ENCODE assay signal across 1 cellular context in the genomic region with DNA sequence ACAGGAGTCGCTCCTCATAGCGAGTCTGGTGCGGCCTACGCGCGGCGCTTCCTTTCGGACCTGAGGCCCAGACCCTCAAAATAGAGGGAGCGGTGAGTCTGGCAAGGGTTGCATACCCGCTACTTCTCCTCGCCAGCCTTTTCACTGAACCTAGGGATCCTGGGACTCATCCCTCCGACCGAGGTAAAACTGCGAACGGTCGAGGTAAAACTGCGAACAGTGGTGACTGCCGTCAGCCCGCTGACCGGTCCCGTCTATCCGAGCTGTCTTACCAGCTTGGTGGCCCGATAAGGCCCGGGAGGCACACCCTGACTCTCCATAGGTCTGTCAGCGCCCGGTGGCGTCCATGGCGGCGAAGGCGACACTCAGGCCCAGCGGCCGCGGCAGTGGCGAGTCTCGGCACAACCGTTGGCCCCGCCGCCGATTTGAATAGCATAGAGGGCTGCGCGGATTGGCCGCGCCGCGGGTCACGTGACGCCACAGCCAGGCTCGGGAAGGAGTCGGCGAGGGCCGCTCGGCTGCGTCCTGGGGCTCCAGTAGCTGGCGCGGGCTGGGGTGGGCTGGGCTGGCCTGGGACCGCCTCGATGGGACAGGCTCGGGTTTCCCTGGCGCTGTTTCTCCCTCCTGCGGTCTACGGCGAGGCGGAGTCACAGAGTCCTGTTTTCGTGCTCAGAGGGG.
TF ChIP-seq lines count a peak whose summit lies in the region.

A gene with protein sequence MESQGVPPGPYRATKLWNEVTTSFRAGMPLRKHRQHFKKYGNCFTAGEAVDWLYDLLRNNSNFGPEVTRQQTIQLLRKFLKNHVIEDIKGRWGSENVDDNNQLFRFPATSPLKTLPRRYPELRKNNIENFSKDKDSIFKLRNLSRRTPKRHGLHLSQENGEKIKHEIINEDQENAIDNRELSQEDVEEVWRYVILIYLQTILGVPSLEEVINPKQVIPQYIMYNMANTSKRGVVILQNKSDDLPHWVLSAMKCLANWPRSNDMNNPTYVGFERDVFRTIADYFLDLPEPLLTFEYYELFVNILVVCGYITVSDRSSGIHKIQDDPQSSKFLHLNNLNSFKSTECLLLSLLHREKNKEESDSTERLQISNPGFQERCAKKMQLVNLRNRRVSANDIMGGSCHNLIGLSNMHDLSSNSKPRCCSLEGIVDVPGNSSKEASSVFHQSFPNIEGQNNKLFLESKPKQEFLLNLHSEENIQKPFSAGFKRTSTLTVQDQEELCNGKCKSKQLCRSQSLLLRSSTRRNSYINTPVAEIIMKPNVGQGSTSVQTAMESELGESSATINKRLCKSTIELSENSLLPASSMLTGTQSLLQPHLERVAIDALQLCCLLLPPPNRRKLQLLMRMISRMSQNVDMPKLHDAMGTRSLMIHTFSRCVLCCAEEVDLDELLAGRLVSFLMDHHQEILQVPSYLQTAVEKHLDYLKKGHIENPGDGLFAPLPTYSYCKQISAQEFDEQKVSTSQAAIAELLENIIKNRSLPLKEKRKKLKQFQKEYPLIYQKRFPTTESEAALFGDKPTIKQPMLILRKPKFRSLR (minus strand): TSS at position 403 of the 678 bp plus-strand sequence. CDS start 83 bp downstream, at position 320.

TF ChIP-seq in K562, 482 proteins besides CTCF, POLR2A, EP300 and RAD21 (continued from another document):
- TF ChIP-seq, protein P1, sequence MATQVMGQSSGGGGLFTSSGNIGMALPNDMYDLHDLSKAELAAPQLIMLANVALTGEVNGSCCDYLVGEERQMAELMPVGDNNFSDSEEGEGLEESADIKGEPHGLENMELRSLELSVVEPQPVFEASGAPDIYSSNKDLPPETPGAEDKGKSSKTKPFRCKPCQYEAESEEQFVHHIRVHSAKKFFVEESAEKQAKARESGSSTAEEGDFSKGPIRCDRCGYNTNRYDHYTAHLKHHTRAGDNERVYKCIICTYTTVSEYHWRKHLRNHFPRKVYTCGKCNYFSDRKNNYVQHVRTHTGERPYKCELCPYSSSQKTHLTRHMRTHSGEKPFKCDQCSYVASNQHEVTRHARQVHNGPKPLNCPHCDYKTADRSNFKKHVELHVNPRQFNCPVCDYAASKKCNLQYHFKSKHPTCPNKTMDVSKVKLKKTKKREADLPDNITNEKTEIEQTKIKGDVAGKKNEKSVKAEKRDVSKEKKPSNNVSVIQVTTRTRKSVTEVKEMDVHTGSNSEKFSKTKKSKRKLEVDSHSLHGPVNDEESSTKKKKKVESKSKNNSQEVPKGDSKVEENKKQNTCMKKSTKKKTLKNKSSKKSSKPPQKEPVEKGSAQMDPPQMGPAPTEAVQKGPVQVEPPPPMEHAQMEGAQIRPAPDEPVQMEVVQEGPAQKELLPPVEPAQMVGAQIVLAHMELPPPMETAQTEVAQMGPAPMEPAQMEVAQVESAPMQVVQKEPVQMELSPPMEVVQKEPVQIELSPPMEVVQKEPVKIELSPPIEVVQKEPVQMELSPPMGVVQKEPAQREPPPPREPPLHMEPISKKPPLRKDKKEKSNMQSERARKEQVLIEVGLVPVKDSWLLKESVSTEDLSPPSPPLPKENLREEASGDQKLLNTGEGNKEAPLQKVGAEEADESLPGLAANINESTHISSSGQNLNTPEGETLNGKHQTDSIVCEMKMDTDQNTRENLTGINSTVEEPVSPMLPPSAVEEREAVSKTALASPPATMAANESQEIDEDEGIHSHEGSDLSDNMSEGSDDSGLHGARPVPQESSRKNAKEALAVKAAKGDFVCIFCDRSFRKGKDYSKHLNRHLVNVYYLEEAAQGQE (CRISPR knock-in tag; IDR thresholded peaks at IDR 0.05; ENCODE audit: low read depth) = no peak
- TF ChIP-seq ZBTB1 (CRISPR knock-in tag; IDR thresholded peaks at IDR 0.05; ENCODE audit: borderline replicate concordance, low read depth) (peak; percentile 88), CCNT2 (IDR thresholded peaks at IDR 0.05; ENCODE audit: borderline replicate concordance, extremely low read depth, insufficient read length, low read depth, low read length) (peak; percentile 82), ZNF23 (CRISPR knock-in tag; IDR thresholded peaks at IDR 0.05) (no peak), GTF2F1 (IDR thresholded peaks at IDR 0.05; ENCODE audit: low read depth, low read length) (peak; percentile 65; the same call in 1 of the 2 replicates), RBM25 (IDR thresholded peaks at IDR 0.05; ENCODE audit: low read depth, low read length, severe bottlenecking) (peak; percentile 89), MYC (IDR thresholded peaks at IDR 0.05; ENCODE audit: low read depth, low read length) (peak; percentile 56; the same call in 1 of the 2 replicates), MYC (CRISPR knock-in tag; IDR thresholded peaks at IDR 0.05; ENCODE audit: borderline replicate concordance, low read depth) (peak; percentile 66; the same call in 1 of the 2 replicates), ZNF24 (IDR thresholded peaks at IDR 0.05) (no peak), TSC22D4 (tag; IDR thresholded peaks at IDR 0.05) (no peak), PYGO2 (tag; IDR thresholded peaks at IDR 0.05) (no peak), LCOR (CRISPR knock-in tag; IDR thresholded peaks at IDR 0.05) (peak; percentile 94), CBX5 (IDR thresholded peaks at IDR 0.05; ENCODE audit: borderline replicate concordance, low read depth) (0 out of 2 replicates have a peak, but pooled peaks have one; percentile 19), PRPF4 (IDR thresholded peaks at IDR 0.05; ENCODE audit: insufficient read depth, low read depth, low read length, poor library complexity, severe bottlenecking) (no peak), NFRKB (IDR thresholded peaks at IDR 0.05; ENCODE audit: low read depth) (peak; percentile 74), SUPT5H (IDR thresholded peaks at IDR 0.05) (peak; percentile 80), TRIM28 (IDR thresholded peaks at IDR 0.05) (no peak), NR1H2 (CRISPR knock-in tag; IDR thresholded peaks at IDR 0.05) (0 out of 2 replicates have a peak, but pooled peaks have one; percentile 42), NCOA2 (IDR thresholded peaks at IDR 0.05; ENCODE audit: partially characterized antibody in 2 of 2) (no peak), EP400 (IDR thresholded peaks at IDR 0.05) (peak; percentile 96), TCF3 (CRISPR knock-in tag; IDR thresholded peaks at IDR 0.05) (peak; percentile 44; the same call in 1 of the 2 replicates), POLR2AphosphoS5 (IDR thresholded peaks at IDR 0.05; ENCODE audit: control insufficient read depth, insufficient read depth, low read depth, low read length) (no peak)
- TF ChIP-seq, protein P2, sequence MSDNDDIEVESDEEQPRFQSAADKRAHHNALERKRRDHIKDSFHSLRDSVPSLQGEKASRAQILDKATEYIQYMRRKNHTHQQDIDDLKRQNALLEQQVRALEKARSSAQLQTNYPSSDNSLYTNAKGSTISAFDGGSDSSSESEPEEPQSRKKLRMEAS (CRISPR knock-in tag; IDR thresholded peaks at IDR 0.05) = 0 out of 2 replicates have a peak, but pooled peaks have one; percentile 51
- TF ChIP-seq, protein P3, sequence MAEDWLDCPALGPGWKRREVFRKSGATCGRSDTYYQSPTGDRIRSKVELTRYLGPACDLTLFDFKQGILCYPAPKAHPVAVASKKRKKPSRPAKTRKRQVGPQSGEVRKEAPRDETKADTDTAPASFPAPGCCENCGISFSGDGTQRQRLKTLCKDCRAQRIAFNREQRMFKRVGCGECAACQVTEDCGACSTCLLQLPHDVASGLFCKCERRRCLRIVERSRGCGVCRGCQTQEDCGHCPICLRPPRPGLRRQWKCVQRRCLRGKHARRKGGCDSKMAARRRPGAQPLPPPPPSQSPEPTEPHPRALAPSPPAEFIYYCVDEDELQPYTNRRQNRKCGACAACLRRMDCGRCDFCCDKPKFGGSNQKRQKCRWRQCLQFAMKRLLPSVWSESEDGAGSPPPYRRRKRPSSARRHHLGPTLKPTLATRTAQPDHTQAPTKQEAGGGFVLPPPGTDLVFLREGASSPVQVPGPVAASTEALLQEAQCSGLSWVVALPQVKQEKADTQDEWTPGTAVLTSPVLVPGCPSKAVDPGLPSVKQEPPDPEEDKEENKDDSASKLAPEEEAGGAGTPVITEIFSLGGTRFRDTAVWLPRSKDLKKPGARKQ (CRISPR knock-in tag; IDR thresholded peaks at IDR 0.05) = no peak
- TF ChIP-seq, protein P4, sequence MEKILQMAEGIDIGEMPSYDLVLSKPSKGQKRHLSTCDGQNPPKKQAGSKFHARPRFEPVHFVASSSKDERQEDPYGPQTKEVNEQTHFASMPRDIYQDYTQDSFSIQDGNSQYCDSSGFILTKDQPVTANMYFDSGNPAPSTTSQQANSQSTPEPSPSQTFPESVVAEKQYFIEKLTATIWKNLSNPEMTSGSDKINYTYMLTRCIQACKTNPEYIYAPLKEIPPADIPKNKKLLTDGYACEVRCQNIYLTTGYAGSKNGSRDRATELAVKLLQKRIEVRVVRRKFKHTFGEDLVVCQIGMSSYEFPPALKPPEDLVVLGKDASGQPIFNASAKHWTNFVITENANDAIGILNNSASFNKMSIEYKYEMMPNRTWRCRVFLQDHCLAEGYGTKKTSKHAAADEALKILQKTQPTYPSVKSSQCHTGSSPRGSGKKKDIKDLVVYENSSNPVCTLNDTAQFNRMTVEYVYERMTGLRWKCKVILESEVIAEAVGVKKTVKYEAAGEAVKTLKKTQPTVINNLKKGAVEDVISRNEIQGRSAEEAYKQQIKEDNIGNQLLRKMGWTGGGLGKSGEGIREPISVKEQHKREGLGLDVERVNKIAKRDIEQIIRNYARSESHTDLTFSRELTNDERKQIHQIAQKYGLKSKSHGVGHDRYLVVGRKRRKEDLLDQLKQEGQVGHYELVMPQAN (IDR thresholded peaks at IDR 0.05; ENCODE audit: borderline replicate concordance) = peak; percentile 58; the same call in 1 of the 2 replicates
- TF ChIP-seq, protein P5, sequence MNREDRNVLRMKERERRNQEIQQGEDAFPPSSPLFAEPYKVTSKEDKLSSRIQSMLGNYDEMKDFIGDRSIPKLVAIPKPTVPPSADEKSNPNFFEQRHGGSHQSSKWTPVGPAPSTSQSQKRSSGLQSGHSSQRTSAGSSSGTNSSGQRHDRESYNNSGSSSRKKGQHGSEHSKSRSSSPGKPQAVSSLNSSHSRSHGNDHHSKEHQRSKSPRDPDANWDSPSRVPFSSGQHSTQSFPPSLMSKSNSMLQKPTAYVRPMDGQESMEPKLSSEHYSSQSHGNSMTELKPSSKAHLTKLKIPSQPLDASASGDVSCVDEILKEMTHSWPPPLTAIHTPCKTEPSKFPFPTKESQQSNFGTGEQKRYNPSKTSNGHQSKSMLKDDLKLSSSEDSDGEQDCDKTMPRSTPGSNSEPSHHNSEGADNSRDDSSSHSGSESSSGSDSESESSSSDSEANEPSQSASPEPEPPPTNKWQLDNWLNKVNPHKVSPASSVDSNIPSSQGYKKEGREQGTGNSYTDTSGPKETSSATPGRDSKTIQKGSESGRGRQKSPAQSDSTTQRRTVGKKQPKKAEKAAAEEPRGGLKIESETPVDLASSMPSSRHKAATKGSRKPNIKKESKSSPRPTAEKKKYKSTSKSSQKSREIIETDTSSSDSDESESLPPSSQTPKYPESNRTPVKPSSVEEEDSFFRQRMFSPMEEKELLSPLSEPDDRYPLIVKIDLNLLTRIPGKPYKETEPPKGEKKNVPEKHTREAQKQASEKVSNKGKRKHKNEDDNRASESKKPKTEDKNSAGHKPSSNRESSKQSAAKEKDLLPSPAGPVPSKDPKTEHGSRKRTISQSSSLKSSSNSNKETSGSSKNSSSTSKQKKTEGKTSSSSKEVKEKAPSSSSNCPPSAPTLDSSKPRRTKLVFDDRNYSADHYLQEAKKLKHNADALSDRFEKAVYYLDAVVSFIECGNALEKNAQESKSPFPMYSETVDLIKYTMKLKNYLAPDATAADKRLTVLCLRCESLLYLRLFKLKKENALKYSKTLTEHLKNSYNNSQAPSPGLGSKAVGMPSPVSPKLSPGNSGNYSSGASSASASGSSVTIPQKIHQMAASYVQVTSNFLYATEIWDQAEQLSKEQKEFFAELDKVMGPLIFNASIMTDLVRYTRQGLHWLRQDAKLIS (CRISPR knock-in tag; IDR thresholded peaks at IDR 0.05) = peak; percentile 94
TF ChIP-seq in K562: peak in this region for 120.
